8 cellular contexts compared by ENCODE assay signal in the genomic region with DNA sequence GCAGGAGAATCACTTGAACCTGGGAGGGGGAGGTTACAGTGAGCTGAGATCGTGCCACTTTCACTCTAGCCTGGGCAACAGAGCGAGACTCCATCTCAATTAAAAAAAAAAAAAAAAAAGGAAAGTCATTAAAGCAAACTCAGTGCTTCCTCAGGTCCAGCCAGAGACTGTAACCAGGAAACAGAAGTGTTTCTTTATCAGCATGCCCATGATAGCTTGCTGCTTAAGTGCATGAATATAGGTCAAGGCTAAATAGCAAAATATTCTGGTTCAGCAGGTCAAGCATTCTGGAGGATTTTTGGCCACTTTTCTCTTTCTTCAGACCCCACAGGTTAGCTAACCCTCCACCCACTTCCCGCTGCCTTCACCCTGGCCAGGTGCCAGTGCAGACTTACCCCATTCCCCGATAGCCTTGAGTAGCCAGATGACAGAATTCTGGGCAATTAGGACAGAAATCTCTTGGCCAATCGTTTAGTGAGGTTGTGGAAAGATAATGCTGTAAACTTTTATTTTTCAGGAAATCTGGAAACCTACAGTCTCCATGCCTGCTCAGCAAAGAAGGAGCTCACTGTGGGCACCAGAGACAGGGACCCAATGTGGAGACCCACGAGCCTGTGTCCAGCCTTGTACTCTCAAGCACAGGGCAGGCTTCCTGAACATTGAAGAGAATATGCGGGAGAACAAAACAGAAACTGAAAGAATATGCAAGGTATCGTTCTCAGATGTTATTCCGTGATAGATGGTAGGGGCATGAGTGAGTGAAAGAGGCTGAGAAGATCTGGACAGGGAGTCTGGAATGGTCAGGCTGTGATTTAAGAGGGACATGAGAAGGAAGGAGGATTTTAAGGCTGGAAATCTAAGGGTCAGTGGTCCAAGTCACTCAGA. TPM values are rescaled to one million over a fixed set of nuclear protein-coding genes. Genes with fewer than 3 reads are reported as not detected.
DNase-seq lines count a peak whose midpoint lies in the region; ATAC-seq lines count a peak whose summit lies in the region.

No MANE protein-coding gene starts in this region.

- H3K4me3 ChIP-seq in H7 (ENCODE audit: insufficient read depth, low read depth, low read length): no peak overlapping the region

- no peaks in the 10 kb centered on the region for H3K9me3 Mint-ChIP-seq in activated CD4-positive, alpha-beta memory T cell treated with anti-CD3 and anti-CD28 coated beads for 36 hours
- no peaks in the 10 kb centered on the region for H3K9me3 Mint-ChIP-seq in natural killer cell treated with Interleukin-12 subunit alpha and Interleukin-12 subunit beta and Interleukin-15 and Interleukin-18, amount 100 ng/mL, for 72 hours

- POLR2A ChIA-PET in activated CD4-positive, alpha-beta memory T cell treated with anti-CD3 and anti-CD28 coated beads for 36 hours (lab: Charles Lee): no interaction called here

- no peaks in the 10 kb centered on the region for H3K36me3 Mint-ChIP-seq in activated CD4-positive, alpha-beta memory T cell treated with anti-CD3 and anti-CD28 coated beads for 36 hours
- H3K36me3 Mint-ChIP-seq in natural killer cell treated with Interleukin-12 subunit alpha and Interleukin-12 subunit beta and Interleukin-15 and Interleukin-18, amount 100 ng/mL, for 72 hours: no peaks in the 10 kb centered on the region

- peak overlapping the region; percentile 14 for H3K4me3 Mint-ChIP-seq in activated CD4-positive, alpha-beta memory T cell treated with anti-CD3 and anti-CD28 coated beads for 36 hours
- peak overlapping the region; percentile 68 for H3K4me3 Mint-ChIP-seq in natural killer cell treated with Interleukin-12 subunit alpha and Interleukin-12 subunit beta and Interleukin-15 and Interleukin-18, amount 100 ng/mL, for 72 hours

- ATAC-seq in GM18861 (IDR thresholded peaks at IDR 0.05; ENCODE audit: unreplicated experiment) (peak; percentile 71), HG02884 (IDR thresholded peaks at IDR 0.05; ENCODE audit: unreplicated experiment) (peak; percentile 72), HG03520 (IDR thresholded peaks at IDR 0.05; ENCODE audit: unreplicated experiment) (no peak)
- ATAC-seq in natural killer cell treated with Interleukin-12 subunit alpha and Interleukin-12 subunit beta and Interleukin-15 and Interleukin-18, amount 100 ng/mL, for 72 hours: peak; percentile 46 to 61

- CTCF ChIA-PET in activated CD4-positive, alpha-beta memory T cell treated with anti-CD3 and anti-CD28 coated beads for 36 hours (lab: Charles Lee): interaction anchor here (1.9 to 3.7 kb wide), 2 partner anchors 8 to 12 kb away, joined by 5 to 20 read pairs; no protein-coding TSS in a partner anchor

- no peaks in the 10 kb centered on the region for H3K36me3 ChIP-seq in H7 (replicated peaks; ENCODE audit: control insufficient read depth, insufficient read depth, low read length)

- peaks cover 8% of the 10 kb centered on the region for H3K4me1 Mint-ChIP-seq in activated CD4-positive, alpha-beta memory T cell treated with anti-CD3 and anti-CD28 coated beads for 36 hours (ENCODE audit: low read depth)
- H3K4me1 Mint-ChIP-seq in natural killer cell treated with Interleukin-12 subunit alpha and Interleukin-12 subunit beta and Interleukin-15 and Interleukin-18, amount 100 ng/mL, for 72 hours (ENCODE audit: low read depth in 2 of 2): peaks cover 6 to 9% of the 10 kb centered on the region in 2 donors

- H3K27me3 Mint-ChIP-seq in activated CD4-positive, alpha-beta memory T cell treated with anti-CD3 and anti-CD28 coated beads for 36 hours: peaks cover 15% of the 10 kb centered on the region
- peaks cover 8 to 11% of the 10 kb centered on the region in 2 donors for H3K27me3 Mint-ChIP-seq in natural killer cell treated with Interleukin-12 subunit alpha and Interleukin-12 subunit beta and Interleukin-15 and Interleukin-18, amount 100 ng/mL, for 72 hours

- H3K27ac Mint-ChIP-seq in activated CD4-positive, alpha-beta memory T cell treated with anti-CD3 and anti-CD28 coated beads for 36 hours: no peak overlapping the region
- peak overlapping the region in 1 of 2 donors; percentile 28 for H3K27ac Mint-ChIP-seq in natural killer cell treated with Interleukin-12 subunit alpha and Interleukin-12 subunit beta and Interleukin-15 and Interleukin-18, amount 100 ng/mL, for 72 hours

- H3K27me3 ChIP-seq in H7 (ENCODE audit: control insufficient read depth, insufficient read depth, low read length): peaks cover 4% of the 10 kb centered on the region; the same call in 1 of the 2 replicates

- DNase-seq in activated CD4-positive, alpha-beta memory T cell treated with anti-CD3 and anti-CD28 coated beads for 36 hours: no peak
- DNase-seq in natural killer cell treated with Interleukin-12 subunit alpha and Interleukin-12 subunit beta and Interleukin-15 and Interleukin-18, amount 100 ng/mL, for 72 hours (ENCODE audit: low spot score): no peak
- no peak for DNase-seq in NCI-H146 (lab: John Stamatoyannopoulos, UW)
- DNase-seq in H7: no peak
- DNase-seq in SIG-M5 (lab: John Stamatoyannopoulos, UW): no peak

- intact Hi-C loops in activated CD4-positive, alpha-beta memory T cell treated with anti-CD3 and anti-CD28 coated beads for 36 hours (cut with micrococcal nuclease): loop anchor here (10.0 kb wide), 1 partner anchor 174 kb away; the partner anchor contains the start of gene NADK2

RNA-seq across cellular contexts. Expression of gene UGT3A2, which starts 4.2 kb away (rescaled TPM):
- total RNA-seq in activated CD4-positive, alpha-beta memory T cell treated with anti-CD3 and anti-CD28 coated beads for 36 hours: not detected
- total RNA-seq in natural killer cell treated with Interleukin-12 subunit alpha and Interleukin-12 subunit beta and Interleukin-15 and Interleukin-18, amount 100 ng/mL, for 72 hours: not detected
- 4.7 and 6.5 TPM in 2 replicates for total RNA-seq in H7 (2014; rRNA removed; shearing (Covaris generic))
